Comparison of ENCODE assay signal across 1 cellular context in the genomic region with DNA sequence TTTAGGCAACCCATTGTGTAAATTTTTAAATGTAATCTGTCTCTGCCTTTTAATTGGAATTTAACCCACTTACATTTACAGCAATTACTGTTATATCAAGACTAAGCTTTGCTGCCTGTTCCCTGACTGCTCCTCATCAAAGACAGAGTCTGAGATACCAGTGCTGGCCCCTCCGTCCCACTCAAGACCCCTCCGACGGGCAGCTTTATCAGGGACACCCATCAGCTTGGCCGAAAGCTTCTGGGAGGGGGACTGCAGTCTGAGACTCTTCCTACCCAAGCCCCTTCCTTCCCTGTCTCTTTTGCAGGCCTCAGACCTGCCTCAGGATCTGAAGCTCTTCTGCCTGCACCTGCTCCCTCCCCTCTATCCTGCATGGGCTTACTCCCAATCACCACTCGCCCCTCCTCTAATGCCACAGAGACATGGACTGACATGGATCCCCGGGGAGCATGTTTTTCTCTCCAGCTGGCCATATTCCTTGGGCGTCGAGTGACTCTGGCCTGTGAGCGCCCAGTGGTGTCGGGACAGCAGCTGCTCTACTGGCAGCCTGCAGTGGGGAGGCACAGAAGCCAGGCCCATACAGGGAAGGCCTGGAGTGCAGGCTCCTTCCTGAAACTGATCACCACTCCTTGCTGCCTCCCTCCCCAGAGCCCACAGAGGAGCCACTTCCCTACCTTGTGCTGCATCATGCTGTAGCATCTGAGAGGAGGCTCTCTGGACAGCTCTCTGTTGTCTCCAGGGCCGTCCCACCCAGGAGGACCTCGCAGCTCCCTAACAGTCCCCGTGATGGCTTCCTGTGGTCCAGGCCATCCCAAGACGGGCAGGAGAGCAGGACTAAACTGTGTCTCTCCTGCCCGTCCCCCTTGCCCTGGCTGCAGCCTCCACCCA.
TF ChIP-seq lines count a peak whose summit lies in the region.

No MANE protein-coding gene starts in this region.

TF ChIP-seq in H1, 55 proteins besides CTCF, POLR2A, EP300 and RAD21:
- TF ChIP-seq SIX5 (IDR thresholded peaks at IDR 0.05; ENCODE audit: low read depth, low read length) (no peak), KDM5A (IDR thresholded peaks at IDR 0.05; ENCODE audit: low read length) (no peak), CTBP2 (IDR thresholded peaks at IDR 0.05; ENCODE audit: borderline replicate concordance, insufficient read depth, insufficient read length, low read length) (no peak), CBX5 (IDR thresholded peaks at IDR 0.05; ENCODE audit: low read depth, low read length) (no peak), SUZ12 (IDR thresholded peaks at IDR 0.05; ENCODE audit: low read length) (no peak), SAP30 (IDR thresholded peaks at IDR 0.05; ENCODE audit: insufficient read depth, insufficient replicate concordance, low read length) (no peak), TCF12 (IDR thresholded peaks at IDR 0.05; ENCODE audit: low read depth, low read length) (no peak), EGR1 (IDR thresholded peaks at IDR 0.05; ENCODE audit: borderline replicate concordance, low read depth, low read length) (no peak), TAF7 (optimal IDR thresholded peaks at IDR 0.05; ENCODE audit: borderline replicate concordance, low read depth, low read length) (no peak), EZH2 (IDR thresholded peaks at IDR 0.05; ENCODE audit: low read depth, low read length, severe bottlenecking) (no peak), CEBPB (IDR thresholded peaks at IDR 0.05; ENCODE audit: low read depth, low read length) (no peak), RNF2 (IDR thresholded peaks at IDR 0.05; ENCODE audit: borderline replicate concordance, low read depth, low read length, missing control alignments, poor library complexity, severe bottlenecking) (no peak), TBP (IDR thresholded peaks at IDR 0.05; ENCODE audit: low read depth, low read length) (no peak), SP4 (IDR thresholded peaks at IDR 0.05; ENCODE audit: low read length) (no peak), TEAD4 (IDR thresholded peaks at IDR 0.05; ENCODE audit: low read depth, low read length) (no peak)
